9 cellular contexts compared by ENCODE assay signal in the genomic region with DNA sequence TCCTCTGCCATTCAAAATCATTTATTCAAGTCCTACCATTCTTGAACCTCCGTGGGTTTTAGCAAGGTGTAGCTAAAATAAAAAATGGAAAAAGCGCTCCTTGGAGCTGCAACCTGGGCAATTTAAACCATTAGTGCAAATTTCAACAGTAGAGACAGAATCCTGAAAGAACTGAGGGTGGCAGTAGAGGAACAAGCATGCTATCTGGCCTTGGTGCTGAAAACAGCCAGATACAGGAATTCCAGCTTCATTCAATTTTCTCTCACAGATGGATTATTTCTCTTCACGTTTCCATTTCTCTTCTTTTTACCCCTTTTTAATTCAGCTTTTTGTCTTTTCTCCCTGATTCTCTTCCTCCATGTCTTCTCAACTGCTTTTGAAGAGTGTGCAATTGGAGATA.
DNase-seq lines count a peak whose midpoint lies in the region; ATAC-seq and TF ChIP-seq lines count a peak whose summit lies in the region.
"Had no signal": no experiment of that assay in that cellular context is flagged by ENCODE, and none has a peak within 500 bp of the region (broad histone marks: within the 10 kb centered on the region; RNA-seq: fewer than 3 reads in every experiment).

No MANE protein-coding gene starts in this region.

- H3K4me3 ChIP-seq in gastroesophageal sphincter (no peak overlapping the region), upper lobe of right lung (no peak overlapping the region)

- H3K27me3 ChIP-seq in gastroesophageal sphincter, result peaks cover 11% of the 10 kb centered on the region
- no peaks in the 10 kb centered on the region for H3K27me3 ChIP-seq in upper lobe of right lung

- TF ChIP-seq CTCF in activated CD8-positive, alpha-beta T cell treated with anti-CD3 and anti-CD28 coated beads for 36 hours (IDR thresholded peaks at IDR 0.05), result peak; percentile 49
- TF ChIP-seq CTCF in RWPE1 (conservative IDR thresholded peaks at IDR 0.05; ENCODE audit: low read depth) (peak; percentile 65), gastroesophageal sphincter (IDR thresholded peaks at IDR 0.05) (peak in 3 of 4 experiments; percentile 44 to 51 (median 45)), upper lobe of right lung (IDR thresholded peaks at IDR 0.05) (peak; percentile 51)

- H3K9me3 Mint-ChIP-seq in activated CD8-positive, alpha-beta T cell treated with anti-CD3 and anti-CD28 coated beads for 36 hours, result no peaks in the 10 kb centered on the region
- no peaks in the 10 kb centered on the region for H3K9me3 Mint-ChIP-seq in activated CD8-positive, alpha-beta T cell treated with anti-CD3 and anti-CD28 coated beads, Interleukin-2, amount 10 ng/mL, durations not matched to agents 7 days and 5 days (ENCODE audit: insufficient read depth)

- no peak overlapping the region for H3K27ac ChIP-seq in RWPE1
- no peak overlapping the region for H3K27ac ChIP-seq in gastroesophageal sphincter
- no peak overlapping the region for H3K27ac ChIP-seq in upper lobe of right lung

- no peak overlapping the region for H3K27ac Mint-ChIP-seq in activated CD8-positive, alpha-beta T cell treated with anti-CD3 and anti-CD28 coated beads for 36 hours
- no peak overlapping the region for H3K27ac Mint-ChIP-seq in activated CD8-positive, alpha-beta T cell treated with anti-CD3 and anti-CD28 coated beads, Interleukin-2, amount 10 ng/mL, durations not matched to agents 7 days and 5 days

- POLR2A ChIA-PET in activated CD8-positive, alpha-beta T cell treated with anti-CD3 and anti-CD28 coated beads for 36 hours (lab: Charles Lee), result interaction anchor here (0.6 kb wide), 1 partner anchor 202 kb away, joined by 3 read pairs; no protein-coding TSS in a partner anchor
- POLR2A ChIA-PET in activated CD8-positive, alpha-beta T cell treated with anti-CD3 and anti-CD28 coated beads, Interleukin-2, amount 10 ng/mL, durations not matched to agents 7 days and 5 days (lab: Charles Lee), result no interaction called here
- POLR2A ChIA-PET in RWPE1 (lab: Yijun Ruan, JAX; ENCODE audit: low non-redundant PET), result no interaction called here

- CTCF ChIA-PET in activated CD8-positive, alpha-beta T cell treated with anti-CD3 and anti-CD28 coated beads for 36 hours (lab: Charles Lee), result interaction anchor here (0.8 to 2.5 kb wide), 20 partner anchors 9 to 1005 kb away, joined by 3 to 15 read pairs (median 4); no protein-coding TSS in a partner anchor
- CTCF ChIA-PET in activated CD8-positive, alpha-beta T cell treated with anti-CD3 and anti-CD28 coated beads, Interleukin-2, amount 10 ng/mL, durations not matched to agents 7 days and 5 days (lab: Charles Lee), result interaction anchor here (0.8 to 4.5 kb wide), 12 partner anchors 8 to 477 kb away, joined by 3 to 26 read pairs (median 4); no protein-coding TSS in a partner anchor
- CTCF ChIA-PET in RWPE1 (lab: Yijun Ruan, JAX), result interaction anchor here (0.5 to 1.6 kb wide), 4 partner anchors 12 to 361 kb away, joined by 3 to 5 read pairs (median 4); no protein-coding TSS in a partner anchor

- peaks cover 23% of the 10 kb centered on the region for H3K4me1 Mint-ChIP-seq in activated CD8-positive, alpha-beta T cell treated with anti-CD3 and anti-CD28 coated beads for 36 hours (ENCODE audit: low read depth)
- peaks cover 15% of the 10 kb centered on the region for H3K4me1 Mint-ChIP-seq in activated CD8-positive, alpha-beta T cell treated with anti-CD3 and anti-CD28 coated beads, Interleukin-2, amount 10 ng/mL, durations not matched to agents 7 days and 5 days (ENCODE audit: low read depth)
- H3K4me1 Mint-ChIP-seq: CD4-positive, CD25-positive, alpha-beta regulatory T cell had no signal

- H3K36me3 Mint-ChIP-seq in activated CD8-positive, alpha-beta T cell treated with anti-CD3 and anti-CD28 coated beads for 36 hours (ENCODE audit: low read depth), result peaks cover 2% of the 10 kb centered on the region
- no peaks in the 10 kb centered on the region for H3K36me3 Mint-ChIP-seq in activated CD8-positive, alpha-beta T cell treated with anti-CD3 and anti-CD28 coated beads, Interleukin-2, amount 10 ng/mL, durations not matched to agents 7 days and 5 days (ENCODE audit: low read depth)
- H3K36me3 Mint-ChIP-seq: CD4-positive, CD25-positive, alpha-beta regulatory T cell had no signal

- no peak for DNase-seq in activated CD8-positive, alpha-beta T cell treated with anti-CD3 and anti-CD28 coated beads for 36 hours
- DNase-seq in activated CD8-positive, alpha-beta T cell treated with anti-CD3 and anti-CD28 coated beads, Interleukin-2, amount 10 ng/mL, durations not matched to agents 7 days and 5 days, result no peak
- DNase-seq in RWPE1 (ENCODE audit: low spot score) (peak; percentile 31), upper lobe of right lung (no peak), germinal center (ENCODE audit: low spot score) (no peak), left cardiac atrium (no peak)
- DNase-seq: CD4-positive, CD25-positive, alpha-beta regulatory T cell had no signal

- no peak for ATAC-seq in activated CD8-positive, alpha-beta T cell treated with anti-CD3 and anti-CD28 coated beads for 36 hours
- no peak for ATAC-seq in activated CD8-positive, alpha-beta T cell treated with anti-CD3 and anti-CD28 coated beads, Interleukin-2, amount 10 ng/mL, durations not matched to agents 7 days and 5 days
- ATAC-seq in gastroesophageal sphincter, result no peak
- ATAC-seq in upper lobe of right lung, result peak; percentile 51
- no peak for ATAC-seq in HG02588 (IDR thresholded peaks at IDR 0.05; ENCODE audit: unreplicated experiment)
- no peak for ATAC-seq in left cardiac atrium

- no peak for TF ChIP-seq EP300 in gastroesophageal sphincter (IDR thresholded peaks at IDR 0.05)

- H3K9me3 ChIP-seq in gastroesophageal sphincter (peaks cover 0 to 4% (median 0%) of the 10 kb centered on the region in 3 donors), upper lobe of right lung (no peaks in the 10 kb centered on the region)

- intact Hi-C loops in activated CD8-positive, alpha-beta T cell treated with anti-CD3 and anti-CD28 coated beads for 36 hours (cut with micrococcal nuclease), result loop anchor here (5.0 kb wide), 1 partner anchor 186 kb away; no protein-coding TSS in a partner anchor
- intact Hi-C loops in upper lobe of right lung (cut with DNase I) (no loop called here), left cardiac atrium (cut with DNase I) (no loop called here)

- H3K4me1 ChIP-seq in gastroesophageal sphincter (no peaks in the 10 kb centered on the region), upper lobe of right lung (no peaks in the 10 kb centered on the region)

- H3K4me3 Mint-ChIP-seq in activated CD8-positive, alpha-beta T cell treated with anti-CD3 and anti-CD28 coated beads for 36 hours, result no peak overlapping the region
- no peak overlapping the region for H3K4me3 Mint-ChIP-seq in activated CD8-positive, alpha-beta T cell treated with anti-CD3 and anti-CD28 coated beads, Interleukin-2, amount 10 ng/mL, durations not matched to agents 7 days and 5 days
- H3K4me3 Mint-ChIP-seq: CD4-positive, CD25-positive, alpha-beta regulatory T cell had no signal

- TF ChIP-seq POLR2A in gastroesophageal sphincter (IDR thresholded peaks at IDR 0.05), result no peak

- peaks cover 14% of the 10 kb centered on the region for H3K27me3 Mint-ChIP-seq in activated CD8-positive, alpha-beta T cell treated with anti-CD3 and anti-CD28 coated beads for 36 hours
- peaks cover 2% of the 10 kb centered on the region for H3K27me3 Mint-ChIP-seq in activated CD8-positive, alpha-beta T cell treated with anti-CD3 and anti-CD28 coated beads, Interleukin-2, amount 10 ng/mL, durations not matched to agents 7 days and 5 days (ENCODE audit: low read depth)

- WGBS in gastroesophageal sphincter (ENCODE audit: low coverage in 1 of 2), 2 donors, result 0 to 19% methylated on average over 1 to 3 of the region's 3 CpGs

- H3K36me3 ChIP-seq in gastroesophageal sphincter (no peaks in the 10 kb centered on the region), upper lobe of right lung (no peaks in the 10 kb centered on the region)
